Comparison of ENCODE assay signal across 16 cellular contexts in genomic region chr1:17181785-17182464, GRCh38. TPM values are rescaled to one million over a fixed set of nuclear protein-coding genes. Genes with fewer than 3 reads are reported as not detected.
DNase-seq lines count a peak whose midpoint lies in the region; ATAC-seq, FAIRE-seq and TF ChIP-seq lines count a peak whose summit lies in the region.
"Had no signal": no experiment of that assay in that cellular context is flagged by ENCODE, and none has a peak within 500 bp of the region (broad histone marks: within the 10 kb centered on the region; RNA-seq: fewer than 3 reads in every experiment).

No MANE protein-coding gene starts in this region.

- POLR2A ChIA-PET in activated CD4-positive, alpha-beta T cell treated with anti-CD3 and anti-CD28 coated beads, Interleukin-2, amount 10 ng/mL, durations not matched to agents 7 days and 5 days (lab: Charles Lee): no interaction called here

- peak; percentile 40 for DNase-seq in activated CD4-positive, alpha-beta T cell treated with anti-CD3 and anti-CD28 coated beads, Interleukin-2, amount 10 ng/mL, durations not matched to agents 7 days and 5 days
- no peak for DNase-seq in activated CD4-positive, alpha-beta T cell treated with anti-CD3 and anti-CD28 coated beads for 4 hours
- peak; percentile 26 to 80 for DNase-seq in NOMO-1 (lab: John Stamatoyannopoulos, UW; ENCODE audit: unreplicated experiment in 2 of 2)
- peak; percentile 14 for DNase-seq in activated naive CD8-positive, alpha-beta T cell treated with anti-CD3 and anti-CD28 coated beads, Interleukin-2, amount 50 U/mL, for 24 hours
- DNase-seq in small intestine: peak; percentile 4
- no peak for DNase-seq in brain microvascular endothelial cell
- DNase-seq: dorsolateral prefrontal cortex, GM23248, left colon, ovary had no signal

- H3K27me3 Mint-ChIP-seq in activated CD4-positive, alpha-beta T cell treated with anti-CD3 and anti-CD28 coated beads, Interleukin-2, amount 10 ng/mL, durations not matched to agents 7 days and 5 days: peaks cover 36% of the 10 kb centered on the region
- no peaks in the 10 kb centered on the region for H3K27me3 Mint-ChIP-seq in activated naive CD8-positive, alpha-beta T cell treated with anti-CD3 and anti-CD28 coated beads, Interleukin-2, amount 50 U/mL, for 24 hours

- H3K27me3 ChIP-seq in small intestine (ENCODE audit: control insufficient read depth in 2 of 2, insufficient read depth in 2 of 2, low read length in 2 of 2) (no peaks in the 10 kb centered on the region), brain microvascular endothelial cell (replicated peaks) (no peaks in the 10 kb centered on the region)
- H3K27me3 ChIP-seq: ovary had no signal

- FAIRE-seq in small intestine (lab: Jason Lieb, UNC): no peak
- FAIRE-seq: A204.1, frontal cortex, RCC 7860 had no signal

- no peaks in the 10 kb centered on the region for H3K4me1 ChIP-seq in small intestine (ENCODE audit: control insufficient read depth in 2 of 2, insufficient read depth in 1 of 2, low read depth in 1 of 2, low read length in 1 of 2)

- peak overlapping the region; percentile 50 for H3K4me3 Mint-ChIP-seq in activated CD4-positive, alpha-beta T cell treated with anti-CD3 and anti-CD28 coated beads, Interleukin-2, amount 10 ng/mL, durations not matched to agents 7 days and 5 days
- peak overlapping the region; percentile 33 for H3K4me3 Mint-ChIP-seq in activated naive CD8-positive, alpha-beta T cell treated with anti-CD3 and anti-CD28 coated beads, Interleukin-2, amount 50 U/mL, for 24 hours

- in situ Hi-C loops in brain microvascular endothelial cell (cut with HindIII; ENCODE audit: low pct_ligation_motif_present, low sequenced_read_pairs): no loop called here

- H3K9me3 Mint-ChIP-seq in activated CD4-positive, alpha-beta T cell treated with anti-CD3 and anti-CD28 coated beads, Interleukin-2, amount 10 ng/mL, durations not matched to agents 7 days and 5 days: peaks cover 2% of the 10 kb centered on the region
- H3K9me3 Mint-ChIP-seq in activated naive CD8-positive, alpha-beta T cell treated with anti-CD3 and anti-CD28 coated beads, Interleukin-2, amount 50 U/mL, for 24 hours: peaks cover 16% of the 10 kb centered on the region
- H3K9me3 Mint-ChIP-seq: IgD-negative memory B cell had no signal

- CTCF ChIA-PET in activated CD4-positive, alpha-beta T cell treated with anti-CD3 and anti-CD28 coated beads, Interleukin-2, amount 10 ng/mL, durations not matched to agents 7 days and 5 days (lab: Charles Lee): no interaction called here

- H3K4me3 ChIP-seq in small intestine (ENCODE audit: low read depth in 1 of 2, low read length in 2 of 2): no peak overlapping the region
- no peak overlapping the region for H3K4me3 ChIP-seq in brain microvascular endothelial cell (ENCODE audit: low read depth, low read length)
- H3K4me3 ChIP-seq: dorsolateral prefrontal cortex, GM23248, ovary had no signal

- ATAC-seq in activated naive CD8-positive, alpha-beta T cell treated with anti-CD3 and anti-CD28 coated beads, Interleukin-2, amount 50 U/mL, for 24 hours: peak; percentile 52
- ATAC-seq in GM21367 (IDR thresholded peaks at IDR 0.05; ENCODE audit: unreplicated experiment) (no peak), GM19035 (IDR thresholded peaks at IDR 0.05; ENCODE audit: unreplicated experiment) (no peak)
- ATAC-seq: left colon had no signal

- no peaks in the 10 kb centered on the region for H3K9me3 ChIP-seq in small intestine (ENCODE audit: control insufficient read depth, low read depth)
- H3K9me3 ChIP-seq: ovary had no signal

- H3K36me3 ChIP-seq in small intestine (ENCODE audit: control insufficient read depth in 2 of 2, insufficient read depth in 2 of 2, low read length in 2 of 2) (no peaks in the 10 kb centered on the region), brain microvascular endothelial cell (replicated peaks) (no peaks in the 10 kb centered on the region)
- H3K36me3 ChIP-seq: ovary had no signal

- H3K27ac ChIP-seq in small intestine (ENCODE audit: low read depth in 1 of 2, low read length in 1 of 2) (no peak overlapping the region), brain microvascular endothelial cell (no peak overlapping the region)
- H3K27ac ChIP-seq: dorsolateral prefrontal cortex, GM23248, ovary had no signal

- H3K27ac Mint-ChIP-seq in activated CD4-positive, alpha-beta T cell treated with anti-CD3 and anti-CD28 coated beads, Interleukin-2, amount 10 ng/mL, durations not matched to agents 7 days and 5 days: peak overlapping the region; percentile 77
- H3K27ac Mint-ChIP-seq in activated naive CD8-positive, alpha-beta T cell treated with anti-CD3 and anti-CD28 coated beads, Interleukin-2, amount 50 U/mL, for 24 hours: peak overlapping the region; percentile 71

- no peak for TF ChIP-seq CTCF in brain microvascular endothelial cell (IDR thresholded peaks at IDR 0.05; ENCODE audit: low read depth, low read length, missing control alignments)

- peaks cover 29% of the 10 kb centered on the region for H3K4me1 Mint-ChIP-seq in activated CD4-positive, alpha-beta T cell treated with anti-CD3 and anti-CD28 coated beads, Interleukin-2, amount 10 ng/mL, durations not matched to agents 7 days and 5 days
- peaks cover 33% of the 10 kb centered on the region for H3K4me1 Mint-ChIP-seq in activated naive CD8-positive, alpha-beta T cell treated with anti-CD3 and anti-CD28 coated beads, Interleukin-2, amount 50 U/mL, for 24 hours

- peaks cover 7% of the 10 kb centered on the region for H3K36me3 Mint-ChIP-seq in activated CD4-positive, alpha-beta T cell treated with anti-CD3 and anti-CD28 coated beads, Interleukin-2, amount 10 ng/mL, durations not matched to agents 7 days and 5 days (ENCODE audit: low read depth)
- no peaks in the 10 kb centered on the region for H3K36me3 Mint-ChIP-seq in activated naive CD8-positive, alpha-beta T cell treated with anti-CD3 and anti-CD28 coated beads, Interleukin-2, amount 50 U/mL, for 24 hours (ENCODE audit: low read depth)
- H3K36me3 Mint-ChIP-seq: IgD-negative memory B cell had no signal

- 31 to 53% (median 39%) methylated on average over 6 of the region's 6 CpGs for WGBS in small intestine, 3 donors

RNA-seq across cellular contexts. Expression of gene PADI1, which starts 23.0 kb away (rescaled TPM):
- total RNA-seq in activated CD4-positive, alpha-beta T cell treated with anti-CD3 and anti-CD28 coated beads, Interleukin-2, amount 10 ng/mL, durations not matched to agents 7 days and 5 days: not detected
- under 1 TPM in 2 of 3 donors, not detected in 1; 0.10 to 0.27 TPM for polyA plus RNA-seq in small intestine
- total RNA-seq: frontal cortex had no signal
- polyA plus RNA-seq: IgD-negative memory B cell, ovary had no signal

Comparison
In these comparisons a context has a peak if more than half of its experiments do, and no peak if none do; other contexts are left out.
1. DNase-seq: peak in activated CD4-positive, alpha-beta T cell treated with anti-CD3 and anti-CD28 coated beads, Interleukin-2, amount 10 ng/mL, durations not matched to agents 7 days and 5 days (single experiment), NOMO-1 (2 of 2), activated naive CD8-positive, alpha-beta T cell treated with anti-CD3 and anti-CD28 coated beads, Interleukin-2, amount 50 U/mL, for 24 hours (single experiment) and small intestine (single experiment); none in activated CD4-positive, alpha-beta T cell treated with anti-CD3 and anti-CD28 coated beads for 4 hours (0 of 2) and brain microvascular endothelial cell (single experiment).